Comparison of ENCODE assay signal across 2 cellular contexts in the genomic region with DNA sequence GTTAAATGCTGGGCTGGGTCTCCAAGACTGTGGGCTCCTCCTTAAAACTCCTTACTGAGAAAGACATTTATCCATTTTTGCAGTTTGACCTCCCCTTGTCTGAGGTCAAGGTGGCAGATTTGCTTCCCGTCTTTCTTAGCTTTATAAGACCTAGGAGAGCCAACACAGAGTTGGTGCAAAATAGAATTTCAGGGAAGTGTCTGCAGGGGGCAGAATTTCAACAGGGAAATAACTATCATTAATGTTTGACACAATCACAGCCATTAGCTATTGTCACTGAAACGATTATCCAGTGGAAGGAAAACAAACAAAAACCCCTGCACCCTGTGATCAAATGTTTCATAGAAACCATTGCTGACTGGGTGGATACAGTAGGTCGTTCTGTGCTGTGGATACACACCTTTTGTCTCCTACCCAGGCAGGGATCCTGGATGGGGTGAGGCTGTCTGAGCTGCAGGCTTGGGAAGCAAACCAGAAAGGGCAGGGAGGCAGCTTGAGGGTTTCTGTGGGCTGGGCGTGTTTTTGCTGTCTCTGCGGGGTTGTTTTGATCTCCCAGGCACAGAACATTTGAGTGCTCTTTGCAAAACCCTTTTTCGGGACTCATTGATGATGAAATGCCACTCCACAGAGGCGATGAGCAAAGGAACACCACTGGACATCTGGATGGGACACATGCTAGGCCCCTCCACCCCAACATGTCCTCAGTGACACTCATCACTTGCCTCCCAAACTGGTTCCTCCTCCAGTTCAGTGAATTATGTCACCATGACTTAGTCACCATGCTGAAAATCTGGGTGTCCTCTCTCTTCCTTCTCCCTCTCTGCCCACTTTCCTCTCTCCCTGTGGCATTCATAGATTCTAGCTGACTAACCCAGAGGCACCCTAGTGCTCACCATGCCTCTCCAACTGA.
TF ChIP-seq lines count a peak whose summit lies in the region.

No MANE protein-coding gene starts in this region.

TF ChIP-seq in Ishikawa, 13 proteins besides CTCF, POLR2A, EP300 and RAD21:
- TF ChIP-seq NFIC (IDR thresholded peaks at IDR 0.05) (no peak), TCF12 (IDR thresholded peaks at IDR 0.05; ENCODE audit: low read depth) (no peak)
- TF ChIP-seq, protein P1, sequence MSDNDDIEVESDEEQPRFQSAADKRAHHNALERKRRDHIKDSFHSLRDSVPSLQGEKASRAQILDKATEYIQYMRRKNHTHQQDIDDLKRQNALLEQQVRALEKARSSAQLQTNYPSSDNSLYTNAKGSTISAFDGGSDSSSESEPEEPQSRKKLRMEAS (IDR thresholded peaks at IDR 0.05) = no peak
- TF ChIP-seq, protein P2, sequence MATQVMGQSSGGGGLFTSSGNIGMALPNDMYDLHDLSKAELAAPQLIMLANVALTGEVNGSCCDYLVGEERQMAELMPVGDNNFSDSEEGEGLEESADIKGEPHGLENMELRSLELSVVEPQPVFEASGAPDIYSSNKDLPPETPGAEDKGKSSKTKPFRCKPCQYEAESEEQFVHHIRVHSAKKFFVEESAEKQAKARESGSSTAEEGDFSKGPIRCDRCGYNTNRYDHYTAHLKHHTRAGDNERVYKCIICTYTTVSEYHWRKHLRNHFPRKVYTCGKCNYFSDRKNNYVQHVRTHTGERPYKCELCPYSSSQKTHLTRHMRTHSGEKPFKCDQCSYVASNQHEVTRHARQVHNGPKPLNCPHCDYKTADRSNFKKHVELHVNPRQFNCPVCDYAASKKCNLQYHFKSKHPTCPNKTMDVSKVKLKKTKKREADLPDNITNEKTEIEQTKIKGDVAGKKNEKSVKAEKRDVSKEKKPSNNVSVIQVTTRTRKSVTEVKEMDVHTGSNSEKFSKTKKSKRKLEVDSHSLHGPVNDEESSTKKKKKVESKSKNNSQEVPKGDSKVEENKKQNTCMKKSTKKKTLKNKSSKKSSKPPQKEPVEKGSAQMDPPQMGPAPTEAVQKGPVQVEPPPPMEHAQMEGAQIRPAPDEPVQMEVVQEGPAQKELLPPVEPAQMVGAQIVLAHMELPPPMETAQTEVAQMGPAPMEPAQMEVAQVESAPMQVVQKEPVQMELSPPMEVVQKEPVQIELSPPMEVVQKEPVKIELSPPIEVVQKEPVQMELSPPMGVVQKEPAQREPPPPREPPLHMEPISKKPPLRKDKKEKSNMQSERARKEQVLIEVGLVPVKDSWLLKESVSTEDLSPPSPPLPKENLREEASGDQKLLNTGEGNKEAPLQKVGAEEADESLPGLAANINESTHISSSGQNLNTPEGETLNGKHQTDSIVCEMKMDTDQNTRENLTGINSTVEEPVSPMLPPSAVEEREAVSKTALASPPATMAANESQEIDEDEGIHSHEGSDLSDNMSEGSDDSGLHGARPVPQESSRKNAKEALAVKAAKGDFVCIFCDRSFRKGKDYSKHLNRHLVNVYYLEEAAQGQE (IDR thresholded peaks at IDR 0.05; ENCODE audit: low read depth) = no peak

TF ChIP-seq in GM12878, 131 proteins besides CTCF, POLR2A, EP300 and RAD21:
- no peak for TF ChIP-seq FOXM1 (IDR thresholded peaks at IDR 0.05; ENCODE audit: low read depth, low read length)
- TF ChIP-seq BACH1 (IDR thresholded peaks at IDR 0.05; ENCODE audit: borderline replicate concordance) = no peak
- TF ChIP-seq, protein P3, sequence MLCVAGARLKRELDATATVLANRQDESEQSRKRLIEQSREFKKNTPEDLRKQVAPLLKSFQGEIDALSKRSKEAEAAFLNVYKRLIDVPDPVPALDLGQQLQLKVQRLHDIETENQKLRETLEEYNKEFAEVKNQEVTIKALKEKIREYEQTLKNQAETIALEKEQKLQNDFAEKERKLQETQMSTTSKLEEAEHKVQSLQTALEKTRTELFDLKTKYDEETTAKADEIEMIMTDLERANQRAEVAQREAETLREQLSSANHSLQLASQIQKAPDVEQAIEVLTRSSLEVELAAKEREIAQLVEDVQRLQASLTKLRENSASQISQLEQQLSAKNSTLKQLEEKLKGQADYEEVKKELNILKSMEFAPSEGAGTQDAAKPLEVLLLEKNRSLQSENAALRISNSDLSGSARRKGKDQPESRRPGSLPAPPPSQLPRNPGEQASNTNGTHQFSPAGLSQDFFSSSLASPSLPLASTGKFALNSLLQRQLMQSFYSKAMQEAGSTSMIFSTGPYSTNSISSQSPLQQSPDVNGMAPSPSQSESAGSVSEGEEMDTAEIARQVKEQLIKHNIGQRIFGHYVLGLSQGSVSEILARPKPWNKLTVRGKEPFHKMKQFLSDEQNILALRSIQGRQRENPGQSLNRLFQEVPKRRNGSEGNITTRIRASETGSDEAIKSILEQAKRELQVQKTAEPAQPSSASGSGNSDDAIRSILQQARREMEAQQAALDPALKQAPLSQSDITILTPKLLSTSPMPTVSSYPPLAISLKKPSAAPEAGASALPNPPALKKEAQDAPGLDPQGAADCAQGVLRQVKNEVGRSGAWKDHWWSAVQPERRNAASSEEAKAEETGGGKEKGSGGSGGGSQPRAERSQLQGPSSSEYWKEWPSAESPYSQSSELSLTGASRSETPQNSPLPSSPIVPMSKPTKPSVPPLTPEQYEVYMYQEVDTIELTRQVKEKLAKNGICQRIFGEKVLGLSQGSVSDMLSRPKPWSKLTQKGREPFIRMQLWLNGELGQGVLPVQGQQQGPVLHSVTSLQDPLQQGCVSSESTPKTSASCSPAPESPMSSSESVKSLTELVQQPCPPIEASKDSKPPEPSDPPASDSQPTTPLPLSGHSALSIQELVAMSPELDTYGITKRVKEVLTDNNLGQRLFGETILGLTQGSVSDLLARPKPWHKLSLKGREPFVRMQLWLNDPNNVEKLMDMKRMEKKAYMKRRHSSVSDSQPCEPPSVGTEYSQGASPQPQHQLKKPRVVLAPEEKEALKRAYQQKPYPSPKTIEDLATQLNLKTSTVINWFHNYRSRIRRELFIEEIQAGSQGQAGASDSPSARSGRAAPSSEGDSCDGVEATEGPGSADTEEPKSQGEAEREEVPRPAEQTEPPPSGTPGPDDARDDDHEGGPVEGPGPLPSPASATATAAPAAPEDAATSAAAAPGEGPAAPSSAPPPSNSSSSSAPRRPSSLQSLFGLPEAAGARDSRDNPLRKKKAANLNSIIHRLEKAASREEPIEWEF (IDR thresholded peaks at IDR 0.05; ENCODE audit: insufficient replicate concordance, low read depth, low read length) = no peak
- no peak for TF ChIP-seq FOS (IDR thresholded peaks at IDR 0.05; ENCODE audit: borderline replicate concordance, extremely low read depth, insufficient read length)
- TF ChIP-seq, protein P4, sequence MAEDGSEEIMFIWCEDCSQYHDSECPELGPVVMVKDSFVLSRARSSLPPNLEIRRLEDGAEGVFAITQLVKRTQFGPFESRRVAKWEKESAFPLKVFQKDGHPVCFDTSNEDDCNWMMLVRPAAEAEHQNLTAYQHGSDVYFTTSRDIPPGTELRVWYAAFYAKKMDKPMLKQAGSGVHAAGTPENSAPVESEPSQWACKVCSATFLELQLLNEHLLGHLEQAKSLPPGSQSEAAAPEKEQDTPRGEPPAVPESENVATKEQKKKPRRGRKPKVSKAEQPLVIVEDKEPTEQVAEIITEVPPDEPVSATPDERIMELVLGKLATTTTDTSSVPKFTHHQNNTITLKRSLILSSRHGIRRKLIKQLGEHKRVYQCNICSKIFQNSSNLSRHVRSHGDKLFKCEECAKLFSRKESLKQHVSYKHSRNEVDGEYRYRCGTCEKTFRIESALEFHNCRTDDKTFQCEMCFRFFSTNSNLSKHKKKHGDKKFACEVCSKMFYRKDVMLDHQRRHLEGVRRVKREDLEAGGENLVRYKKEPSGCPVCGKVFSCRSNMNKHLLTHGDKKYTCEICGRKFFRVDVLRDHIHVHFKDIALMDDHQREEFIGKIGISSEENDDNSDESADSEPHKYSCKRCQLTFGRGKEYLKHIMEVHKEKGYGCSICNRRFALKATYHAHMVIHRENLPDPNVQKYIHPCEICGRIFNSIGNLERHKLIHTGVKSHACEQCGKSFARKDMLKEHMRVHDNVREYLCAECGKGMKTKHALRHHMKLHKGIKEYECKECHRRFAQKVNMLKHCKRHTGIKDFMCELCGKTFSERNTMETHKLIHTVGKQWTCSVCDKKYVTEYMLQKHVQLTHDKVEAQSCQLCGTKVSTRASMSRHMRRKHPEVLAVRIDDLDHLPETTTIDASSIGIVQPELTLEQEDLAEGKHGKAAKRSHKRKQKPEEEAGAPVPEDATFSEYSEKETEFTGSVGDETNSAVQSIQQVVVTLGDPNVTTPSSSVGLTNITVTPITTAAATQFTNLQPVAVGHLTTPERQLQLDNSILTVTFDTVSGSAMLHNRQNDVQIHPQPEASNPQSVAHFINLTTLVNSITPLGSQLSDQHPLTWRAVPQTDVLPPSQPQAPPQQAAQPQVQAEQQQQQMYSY (CRISPR knock-in tag; IDR thresholded peaks at IDR 0.05) = no peak
